11 cellular contexts compared by ENCODE assay signal in genomic region chr1:178531897-178532296, GRCh38. TPM values are rescaled to one million over a fixed set of nuclear protein-coding genes. Genes with fewer than 3 reads are reported as not detected.
DNase-seq lines count a peak whose midpoint lies in the region; ATAC-seq lines count a peak whose summit lies in the region.
"Had no signal": no experiment of that assay in that cellular context is flagged by ENCODE, and none has a peak within 500 bp of the region (broad histone marks: within the 10 kb centered on the region; RNA-seq: fewer than 3 reads in every experiment).

No MANE protein-coding gene starts in this region.

- H2BK5ac ChIP-seq in neuronal stem cell (ENCODE audit: low read length) = no peak overlapping the region

- no peak overlapping the region for H2BK15ac ChIP-seq in neuronal stem cell (ENCODE audit: low read length)

- H3K4me1 ChIP-seq in SJCRH30 (peaks cover 26% of the 10 kb centered on the region), neuronal stem cell (ENCODE audit: control insufficient read depth in 2 of 2, insufficient read depth in 1 of 2, low read depth in 1 of 2, low read length in 2 of 2) (peaks cover 0 to under 1% of the 10 kb centered on the region in 2 donors)

- no peak overlapping the region for H3K4me2 ChIP-seq in neuronal stem cell (ENCODE audit: insufficient read depth, low read length, poor library complexity, severe bottlenecking)

- H3K18ac ChIP-seq in neuronal stem cell (ENCODE audit: low read length) = no peak overlapping the region

- no peaks in the 10 kb centered on the region for H3K27me3 ChIP-seq in SJCRH30
- H3K27me3 ChIP-seq in neuronal stem cell (ENCODE audit: control insufficient read depth in 3 of 3, insufficient read depth in 3 of 3, low read depth in 1 of 3, low read length in 3 of 3) = peaks cover 0 to 31% (median 0%) of the 10 kb centered on the region in 3 experiments
- H3K27me3 ChIP-seq: vagina had no signal

- H3K27ac ChIP-seq in SJCRH30 = no peak overlapping the region
- no peak overlapping the region for H3K27ac ChIP-seq in neuronal stem cell (replicated peaks; ENCODE audit: low read length)
- H3K27ac ChIP-seq: HL-60, vagina had no signal

- peak overlapping the region; percentile 13 for H3K4me3 ChIP-seq in SJCRH30
- no peak overlapping the region for H3K4me3 ChIP-seq in neuronal stem cell (ENCODE audit: low read length in 2 of 2)
- H3K4me3 ChIP-seq: vagina had no signal

- H3K9me3 ChIP-seq in SJCRH30 (replicated peaks) (no peaks in the 10 kb centered on the region), neuronal stem cell (replicated peaks in 1 of 2; ENCODE audit: control insufficient read depth in 2 of 2, insufficient read depth in 1 of 2, low read depth in 1 of 2, low read length in 2 of 2) (no peaks in the 10 kb centered on the region)
- H3K9me3 ChIP-seq: vagina had no signal

- no peak overlapping the region for H2AK5ac ChIP-seq in neuronal stem cell (ENCODE audit: low read depth, low read length)

- no peak overlapping the region for H3K4ac ChIP-seq in neuronal stem cell (ENCODE audit: low read length)

- WGBS in neuronal stem cell (ENCODE audit: extremely low coverage in 2 of 2, insufficient read length in 2 of 2, insufficient replicate concordance in 1 of 2), 2 donors = no CpG with 5 or more reads among the region's 10 CpGs

- H3K23ac ChIP-seq in neuronal stem cell (ENCODE audit: low read depth, low read length, poor library complexity) = no peak overlapping the region

- no peaks in the 10 kb centered on the region for H3K36me3 ChIP-seq in SJCRH30
- H3K36me3 ChIP-seq in neuronal stem cell (replicated peaks in 1 of 2; ENCODE audit: control insufficient read depth in 2 of 2, insufficient read depth in 2 of 2, low read length in 2 of 2) = no peaks in the 10 kb centered on the region
- H3K36me3 ChIP-seq: vagina had no signal

- peak overlapping the region; percentile 70 for H4K8ac ChIP-seq in neuronal stem cell (ENCODE audit: low read depth, low read length)

- H4K91ac ChIP-seq in neuronal stem cell (ENCODE audit: low read depth, low read length, poor library complexity) = no peak overlapping the region

- H3K14ac ChIP-seq in neuronal stem cell (ENCODE audit: low read length) = no peak overlapping the region

- H2BK12ac ChIP-seq in neuronal stem cell (ENCODE audit: low read length) = no peak overlapping the region

- no peak overlapping the region for H3K9ac ChIP-seq in neuronal stem cell (ENCODE audit: low read depth, low read length, poor library complexity)

- peak overlapping the region; percentile 81 for H2AFZ ChIP-seq in neuronal stem cell (ENCODE audit: low read length)

- no peak overlapping the region for H2BK120ac ChIP-seq in neuronal stem cell (ENCODE audit: low read depth, low read length)

- ATAC-seq in HG03064 (IDR thresholded peaks at IDR 0.05; ENCODE audit: low read depth, unreplicated experiment) (peak; percentile 14), GM21786 (IDR thresholded peaks at IDR 0.05; ENCODE audit: unreplicated experiment) (no peak)

- no peaks in the 10 kb centered on the region for H3K79me1 ChIP-seq in neuronal stem cell (ENCODE audit: low read depth, low read length)

- DNase-seq in NCI-H1436 (lab: John Stamatoyannopoulos, UW) = peak; percentile 38
- DNase-seq in NCI-H1436 treated with DMSO at 0.1 percent for 48 hours (lab: John Stamatoyannopoulos, UW) = no peak
- DNase-seq in SJCRH30 = peak in 1 of 2 experiments; percentile 21
- DNase-seq in neuronal stem cell (ENCODE audit: low spot score) = no peak
- DNase-seq in NCI-H2107 treated with DMSO at 0.1 percent for 48 hours (lab: John Stamatoyannopoulos, UW; ENCODE audit: unreplicated experiment) = no peak
- DNase-seq in SW 1271 (lab: John Stamatoyannopoulos, UW) = no peak

RNA-seq across cellular contexts. Expression of gene TEX35, which starts 19.0 kb away (rescaled TPM):
- total RNA-seq in SJCRH30 (2014; rRNA removed; shearing (Covaris generic)) = not detected in 2 replicates
- polyA plus RNA-seq in neuronal stem cell (2013, experiment 1 of 2) = not detected
- not detected for polyA plus RNA-seq in neuronal stem cell (2013, experiment 2 of 2)
- total RNA-seq: lung microvascular endothelial cell, vagina had no signal

RNA-seq across cellular contexts. Expression of gene CLEC20A, which starts 35.1 kb away (rescaled TPM):
- total RNA-seq in SJCRH30 (2014; rRNA removed; shearing (Covaris generic)) = not detected in 2 replicates
- polyA plus RNA-seq in neuronal stem cell (2013, experiment 1 of 2) = not detected
- polyA plus RNA-seq in neuronal stem cell (2013, experiment 2 of 2) = not detected
- total RNA-seq: lung microvascular endothelial cell, vagina had no signal
